Comparison of ENCODE assay signal across 21 cellular contexts in genomic region chr16:69321080-69321479, GRCh38. TPM values are rescaled to one million over a fixed set of nuclear protein-coding genes. Genes with fewer than 3 reads are reported as not detected.
DNase-seq lines count a peak whose midpoint lies in the region; ATAC-seq and TF ChIP-seq lines count a peak whose summit lies in the region.
"Had no signal": no experiment of that assay in that cellular context is flagged by ENCODE, and none has a peak within 500 bp of the region (broad histone marks: within the 10 kb centered on the region; RNA-seq: fewer than 3 reads in every experiment).

No MANE protein-coding gene starts in this region.

- H3K27ac Mint-ChIP-seq in activated T-cell treated with anti-CD3 and anti-CD28 coated beads, Interleukin-2, amount 50 U/mL, for 24 hours, result peak overlapping the region; percentile 80
- H3K27ac Mint-ChIP-seq in activated T-helper 17 cell treated with anti-CD3 and anti-CD28 coated beads, Interleukin-2, amount 50 U/mL, for 72 hours, result peak overlapping the region; percentile 44
- H3K27ac Mint-ChIP-seq in endothelial cell (ENCODE audit: unreplicated experiment), result peak overlapping the region; percentile 36

- TF ChIP-seq CTCF in endothelial cell (IDR thresholded peaks at IDR 0.05; ENCODE audit: unreplicated experiment) (no peak), sigmoid colon (IDR thresholded peaks at IDR 0.05) (no peak)

- no peak for TF ChIP-seq EP300 in sigmoid colon (IDR thresholded peaks at IDR 0.05)

- H3K9me3 Mint-ChIP-seq in activated T-cell treated with anti-CD3 and anti-CD28 coated beads, Interleukin-2, amount 50 U/mL, for 24 hours, result no peaks in the 10 kb centered on the region
- no peaks in the 10 kb centered on the region for H3K9me3 Mint-ChIP-seq in activated T-helper 17 cell treated with anti-CD3 and anti-CD28 coated beads, Interleukin-2, amount 50 U/mL, for 72 hours
- H3K9me3 Mint-ChIP-seq in endothelial cell (ENCODE audit: unreplicated experiment), result no peaks in the 10 kb centered on the region

- H3K36me3 ChIP-seq in sigmoid colon, result peaks cover 58 to 99% (median 80%) of the 10 kb centered on the region in 4 donors

- ATAC-seq in activated T-helper 17 cell treated with anti-CD3 and anti-CD28 coated beads, Interleukin-2, amount 50 U/mL, for 72 hours (replicated peaks), result no peak
- ATAC-seq: GM12878, HCT116 had no signal

- no peaks in the 10 kb centered on the region for H3K27me3 Mint-ChIP-seq in activated T-cell treated with anti-CD3 and anti-CD28 coated beads, Interleukin-2, amount 50 U/mL, for 24 hours
- H3K27me3 Mint-ChIP-seq in activated T-helper 17 cell treated with anti-CD3 and anti-CD28 coated beads, Interleukin-2, amount 50 U/mL, for 72 hours, result no peaks in the 10 kb centered on the region
- H3K27me3 Mint-ChIP-seq in endothelial cell (ENCODE audit: unreplicated experiment), result peaks cover 12% of the 10 kb centered on the region

- no peaks in the 10 kb centered on the region for H3K9me3 ChIP-seq in sigmoid colon

- no peaks in the 10 kb centered on the region for H3K27me3 ChIP-seq in sigmoid colon

- H3K4me3 ChIP-seq in sigmoid colon, result no peak overlapping the region
- H3K4me3 ChIP-seq: GM12878, GM23248 had no signal

- peaks cover 96% of the 10 kb centered on the region for H3K36me3 Mint-ChIP-seq in activated T-cell treated with anti-CD3 and anti-CD28 coated beads, Interleukin-2, amount 50 U/mL, for 24 hours (ENCODE audit: low read depth)
- H3K36me3 Mint-ChIP-seq in activated T-helper 17 cell treated with anti-CD3 and anti-CD28 coated beads, Interleukin-2, amount 50 U/mL, for 72 hours (ENCODE audit: low read depth), result peaks cover 92% of the 10 kb centered on the region
- peaks cover 48% of the 10 kb centered on the region for H3K36me3 Mint-ChIP-seq in endothelial cell (ENCODE audit: low read depth, unreplicated experiment)

- TF ChIP-seq POLR2A in sigmoid colon (IDR thresholded peaks at IDR 0.05), result no peak

- no peak overlapping the region for H3K27ac ChIP-seq in sigmoid colon
- H3K27ac ChIP-seq: C4-2B, GM23248, HL-60 had no signal

- DNase-seq in activated T-cell treated with anti-CD3 and anti-CD28 coated beads, Interleukin-2, amount 50 U/mL, for 24 hours, result peak; percentile 22
- DNase-seq in activated T-cell treated with anti-CD3 and anti-CD28 coated beads for 4 hours (no peak), endothelial cell (ENCODE audit: low spot score) (no peak), sigmoid colon (peak; percentile 44), AG08396 (ENCODE audit: low spot score) (no peak), kidney glomerular epithelial cell (lab: John Stamatoyannopoulos, UW) (no peak), NCI-H510A (lab: John Stamatoyannopoulos, UW) (no peak)
- DNase-seq: 8988T; DMS 273 treated with DMSO at 0.1 percent for 48 hours; GDM1; GM23248; KG1; NCI-H1417 treated with DMSO at 0.1 percent for 48 hours; NCI-H1930; NCI-H446; NK-92 treated with Interleukin-12 subunit alpha and Interleukin-12 subunit beta, amount 100 ng/mL, for 24 hours had no signal

- peaks cover 23% of the 10 kb centered on the region for H3K4me1 Mint-ChIP-seq in activated T-cell treated with anti-CD3 and anti-CD28 coated beads, Interleukin-2, amount 50 U/mL, for 24 hours (ENCODE audit: low read depth)
- H3K4me1 Mint-ChIP-seq in activated T-helper 17 cell treated with anti-CD3 and anti-CD28 coated beads, Interleukin-2, amount 50 U/mL, for 72 hours, result peaks cover 6% of the 10 kb centered on the region
- no peaks in the 10 kb centered on the region for H3K4me1 Mint-ChIP-seq in endothelial cell (ENCODE audit: unreplicated experiment)

- H3K4me1 ChIP-seq in sigmoid colon, result peaks cover 0 to 9% (median 5%) of the 10 kb centered on the region in 4 donors

- H3K4me3 Mint-ChIP-seq in activated T-cell treated with anti-CD3 and anti-CD28 coated beads, Interleukin-2, amount 50 U/mL, for 24 hours, result no peak overlapping the region
- H3K4me3 Mint-ChIP-seq in activated T-helper 17 cell treated with anti-CD3 and anti-CD28 coated beads, Interleukin-2, amount 50 U/mL, for 72 hours, result no peak overlapping the region
- H3K4me3 Mint-ChIP-seq in endothelial cell (ENCODE audit: unreplicated experiment), result no peak overlapping the region

- intact Hi-C loops in sigmoid colon (cut with DNase I), result no loop called here

- 94% methylated on average over 22 of the region's 22 CpGs for WGBS in sigmoid colon, 2 donors

RNA-seq across cellular contexts. Expression of gene PDF, which starts 9.3 kb away (rescaled TPM):
- total RNA-seq in activated T-helper 17 cell treated with anti-CD3 and anti-CD28 coated beads, Interleukin-2, amount 50 U/mL, for 72 hours, result 10 to 100 TPM in 1 of 2 donors, 1 to 10 TPM in 1; 8.4 to 20.6 TPM
- total RNA-seq in endothelial cell (ENCODE audit: unreplicated experiment) (11.4 TPM), sigmoid colon (10 to 100 TPM in 2 of 4 donors, 1 to 10 TPM in 2; 8.6 to 18.6 (median 10.5) TPM)
- polyA plus RNA-seq in sigmoid colon, result 10 to 100 TPM in 1 of 3 donors, 1 to 10 TPM in 1, not detected in 1; 6.5 to 14.7 TPM

RNA-seq across cellular contexts. Expression of gene VPS4A, which starts 9.9 kb away (rescaled TPM):
- 10 to 100 TPM; 20.7 to 26.9 TPM for total RNA-seq in activated T-helper 17 cell treated with anti-CD3 and anti-CD28 coated beads, Interleukin-2, amount 50 U/mL, for 72 hours
- total RNA-seq in endothelial cell (ENCODE audit: unreplicated experiment) (36.3 TPM), sigmoid colon (10 to 100 TPM; 31.7 to 39.3 (median 34.8) TPM)
- 10 to 100 TPM; 25.8 to 31.7 (median 29.3) TPM for polyA plus RNA-seq in sigmoid colon

RNA-seq across cellular contexts. Expression of gene COG8, which starts 18.3 kb away (rescaled TPM):
- total RNA-seq in activated T-helper 17 cell treated with anti-CD3 and anti-CD28 coated beads, Interleukin-2, amount 50 U/mL, for 72 hours, result 10 to 100 TPM; 29.7 to 34.2 TPM
- total RNA-seq in endothelial cell (ENCODE audit: unreplicated experiment), result 33.1 TPM
- 10 to 100 TPM; 32.2 to 57.6 (median 42.5) TPM for total RNA-seq in sigmoid colon
- polyA plus RNA-seq in sigmoid colon, result 10 to 100 TPM in 2 of 3 donors, 1 to 10 TPM in 1; 9.6 to 26.2 (median 14.8) TPM

RNA-seq across cellular contexts. Expression of gene NIP7, which starts 18.5 kb away (rescaled TPM):
- total RNA-seq in activated T-helper 17 cell treated with anti-CD3 and anti-CD28 coated beads, Interleukin-2, amount 50 U/mL, for 72 hours, result 10 to 100 TPM; 26.3 to 34.0 TPM
- 34.4 TPM for total RNA-seq in endothelial cell (ENCODE audit: unreplicated experiment)
- total RNA-seq in sigmoid colon, result 10 to 100 TPM in 2 of 4 donors, 1 to 10 TPM in 2; 6.9 to 11.4 (median 9.1) TPM
- polyA plus RNA-seq in sigmoid colon, result 10 to 100 TPM; 16.5 to 23.8 (median 18.6) TPM

RNA-seq across cellular contexts. Expression of gene TMED6, which starts 30.5 kb away (rescaled TPM):
- 1 to 10 TPM; 2.0 to 4.0 TPM for total RNA-seq in activated T-helper 17 cell treated with anti-CD3 and anti-CD28 coated beads, Interleukin-2, amount 50 U/mL, for 72 hours
- total RNA-seq in endothelial cell (ENCODE audit: unreplicated experiment) (1.2 TPM), sigmoid colon (not detected)
- 1 to 10 TPM in 2 of 3 donors, not detected in 1; 4.2 to 4.6 TPM for polyA plus RNA-seq in sigmoid colon
- total RNA-seq: GM23248 had no signal

Comparison
In these comparisons a context has a peak if more than half of its experiments do, and no peak if none do; other contexts are left out.
1. DNase-seq: peak in activated T-cell treated with anti-CD3 and anti-CD28 coated beads, Interleukin-2, amount 50 U/mL, for 24 hours (single experiment) and sigmoid colon (single experiment); none in activated T-cell treated with anti-CD3 and anti-CD28 coated beads for 4 hours (single experiment), endothelial cell (single experiment), AG08396 (single experiment), kidney glomerular epithelial cell (single experiment) and NCI-H510A (single experiment).
2. Peak in every context shown above with its lines, with median percentiles within 50 percentile points of each other: H3K27ac Mint-ChIP-seq.